In the genomic region with DNA sequence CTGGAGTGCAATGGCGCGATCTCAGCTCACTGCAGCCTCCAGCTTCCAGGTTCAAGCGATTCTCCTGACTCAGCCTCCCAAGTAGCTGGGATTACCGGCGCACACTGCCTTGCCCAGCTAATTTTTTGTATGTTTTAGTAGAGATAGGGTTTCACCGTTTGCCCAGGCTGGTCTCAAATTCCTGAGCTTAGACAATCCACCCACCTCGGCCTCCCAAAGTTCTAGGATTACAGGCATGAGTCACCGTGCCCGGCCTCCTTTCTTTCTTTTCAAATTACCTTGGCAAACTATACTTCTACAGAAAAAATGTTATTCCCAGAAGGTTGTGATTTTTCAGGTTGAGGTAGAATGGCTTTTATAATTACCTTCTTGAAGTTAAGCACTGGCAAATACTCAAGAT, we compare ENCODE assay signal across 19 cellular contexts.
DNase-seq lines count a peak whose midpoint lies in the region; FAIRE-seq and TF ChIP-seq lines count a peak whose summit lies in the region.
"Had no signal": no experiment of that assay in that cellular context is flagged by ENCODE, and none has a peak within 500 bp of the region (broad histone marks: within the 10 kb centered on the region; RNA-seq: fewer than 3 reads in every experiment).

No MANE protein-coding gene starts in this region.

- no peaks in the 10 kb centered on the region for H3K4me1 Mint-ChIP-seq in activated CD4-positive, alpha-beta T cell treated with anti-CD3 and anti-CD28 coated beads, Interleukin-2, amount 10 ng/mL, durations not matched to agents 7 days and 5 days

- H3K27ac Mint-ChIP-seq in activated CD4-positive, alpha-beta T cell treated with anti-CD3 and anti-CD28 coated beads, Interleukin-2, amount 10 ng/mL, durations not matched to agents 7 days and 5 days: no peak overlapping the region
- H3K27ac Mint-ChIP-seq: CD8-positive, alpha-beta T cell had no signal

- DNase-seq in DMS53 (lab: John Stamatoyannopoulos, UW) (peak; percentile 0), DMS53 treated with DMSO at 0.1 percent for 48 hours (lab: John Stamatoyannopoulos, UW; ENCODE audit: unreplicated experiment) (no peak), RPMI7951 (ENCODE audit: low read depth) (peak; percentile 31), bronchial epithelial cell (ENCODE audit: low read depth) (peak; percentile 75), renal cortical epithelial cell (ENCODE audit: low read depth) (peak; percentile 6), D721Med (ENCODE audit: insufficient read length, low spot score) (no peak), kidney glomerular epithelial cell (lab: John Stamatoyannopoulos, UW) (no peak)
- no peak for DNase-seq in activated CD4-positive, alpha-beta T cell treated with anti-CD3 and anti-CD28 coated beads, Interleukin-2, amount 10 ng/mL, durations not matched to agents 7 days and 5 days
- DNase-seq: CD8-positive, alpha-beta T cell; H7; IMR-90; Kasumi-1; MV-4-11; NCI-H1417 treated with DMSO at 0.1 percent for 48 hours; NCI-H2029; NCI-H2171; NCI-H446 treated with DMSO at 0.1 percent for 48 hours; NCI-H82; Right ventricle myocardium superior had no signal

- no peak for FAIRE-seq in bronchial epithelial cell (lab: Jason Lieb, UNC)
- no peak for FAIRE-seq in D721Med (lab: Jason Lieb, UNC)

- H3K27me3 ChIP-seq in bronchial epithelial cell (ENCODE audit: control insufficient read depth, insufficient read depth, low read length): no peaks in the 10 kb centered on the region

- no peak overlapping the region for H3K4me3 ChIP-seq in bronchial epithelial cell (ENCODE audit: low read depth, low read length)

- POLR2A ChIA-PET in activated CD4-positive, alpha-beta T cell treated with anti-CD3 and anti-CD28 coated beads, Interleukin-2, amount 10 ng/mL, durations not matched to agents 7 days and 5 days (lab: Charles Lee): no interaction called here

- TF ChIP-seq CTCF in bronchial epithelial cell (IDR thresholded peaks at IDR 0.05; ENCODE audit: insufficient read depth, low read length, severe bottlenecking): no peak
- TF ChIP-seq CTCF in D721Med (IDR thresholded peaks at IDR 0.05; ENCODE audit: insufficient read depth, missing control alignments): no peak

- H3K4me3 Mint-ChIP-seq in activated CD4-positive, alpha-beta T cell treated with anti-CD3 and anti-CD28 coated beads, Interleukin-2, amount 10 ng/mL, durations not matched to agents 7 days and 5 days: no peak overlapping the region
- H3K4me3 Mint-ChIP-seq: CD8-positive, alpha-beta T cell had no signal

- CTCF ChIA-PET in activated CD4-positive, alpha-beta T cell treated with anti-CD3 and anti-CD28 coated beads, Interleukin-2, amount 10 ng/mL, durations not matched to agents 7 days and 5 days (lab: Charles Lee): no interaction called here

- no peaks in the 10 kb centered on the region for H3K27me3 Mint-ChIP-seq in activated CD4-positive, alpha-beta T cell treated with anti-CD3 and anti-CD28 coated beads, Interleukin-2, amount 10 ng/mL, durations not matched to agents 7 days and 5 days

- no peaks in the 10 kb centered on the region for H3K36me3 Mint-ChIP-seq in activated CD4-positive, alpha-beta T cell treated with anti-CD3 and anti-CD28 coated beads, Interleukin-2, amount 10 ng/mL, durations not matched to agents 7 days and 5 days (ENCODE audit: low read depth)
- H3K36me3 Mint-ChIP-seq: CD8-positive, alpha-beta T cell had no signal

- no peaks in the 10 kb centered on the region for H3K36me3 ChIP-seq in bronchial epithelial cell (ENCODE audit: control insufficient read depth, insufficient read depth, low read length)

- H3K9me3 Mint-ChIP-seq in activated CD4-positive, alpha-beta T cell treated with anti-CD3 and anti-CD28 coated beads, Interleukin-2, amount 10 ng/mL, durations not matched to agents 7 days and 5 days: no peaks in the 10 kb centered on the region
- H3K9me3 Mint-ChIP-seq: CD8-positive, alpha-beta T cell had no signal

Comparison
In these comparisons a context has a peak if more than half of its experiments do, and no peak if none do; other contexts are left out.
1. DNase-seq: peak in DMS53 (single experiment), RPMI7951 (single experiment), bronchial epithelial cell (single experiment) and renal cortical epithelial cell (single experiment); none in DMS53 treated with DMSO at 0.1 percent for 48 hours (single experiment), D721Med (single experiment), activated CD4-positive, alpha-beta T cell treated with anti-CD3 and anti-CD28 coated beads, Interleukin-2, amount 10 ng/mL, durations not matched to agents 7 days and 5 days (single experiment) and kidney glomerular epithelial cell (single experiment).